Comparison of ENCODE assay signal across 25 cellular contexts in genomic region chr10:97450828-97451227, GRCh38. TPM values are rescaled to one million over a fixed set of nuclear protein-coding genes. Genes with fewer than 3 reads are reported as not detected.
DNase-seq lines count a peak whose midpoint lies in the region; ATAC-seq, FAIRE-seq and TF ChIP-seq lines count a peak whose summit lies in the region.
"Had no signal": no experiment of that assay in that cellular context is flagged by ENCODE, and none has a peak within 500 bp of the region (broad histone marks: within the 10 kb centered on the region; RNA-seq: fewer than 3 reads in every experiment).

No MANE protein-coding gene starts in this region.

- no peaks in the 10 kb centered on the region for H3K27me3 Mint-ChIP-seq in activated naive CD4-positive, alpha-beta T cell treated with anti-CD3 and anti-CD28 coated beads, Interleukin-2, amount 50 U/mL, for 24 hours
- no peaks in the 10 kb centered on the region for H3K27me3 Mint-ChIP-seq in activated naive CD4-positive, alpha-beta T cell treated with anti-CD3 and anti-CD28 coated beads, Interleukin-2, amount 10 ng/mL, durations not matched to agents 7 days and 5 days
- H3K27me3 Mint-ChIP-seq: stimulated activated naive CD8-positive, alpha-beta T cell treated with anti-CD3 and anti-CD28 coated beads, Interleukin-15, Interleukin-2, amounts not matched to agents 100 ng/mL and 50 ng/mL, for 24 hours had no signal

- POLR2A ChIA-PET in endothelial cell of umbilical vein (lab: Charles Lee), result no interaction called here

- peaks cover 79% of the 10 kb centered on the region for H3K4me1 Mint-ChIP-seq in activated naive CD4-positive, alpha-beta T cell treated with anti-CD3 and anti-CD28 coated beads, Interleukin-2, amount 50 U/mL, for 24 hours
- H3K4me1 Mint-ChIP-seq in activated naive CD4-positive, alpha-beta T cell treated with anti-CD3 and anti-CD28 coated beads, Interleukin-2, amount 10 ng/mL, durations not matched to agents 7 days and 5 days, result peaks cover 48% of the 10 kb centered on the region

- no TSS peak for BruUV-seq in endothelial cell of umbilical vein (replicated peaks; lab: Mats Ljungman, UMichigan)

- ATAC-seq in RWPE2 (ENCODE audit: low read depth) (no peak), HG02642 (IDR thresholded peaks at IDR 0.05; ENCODE audit: poor library complexity, unreplicated experiment) (no peak)
- ATAC-seq: GM12878, mucosa of descending colon had no signal

- H3K9me3 Mint-ChIP-seq in activated naive CD4-positive, alpha-beta T cell treated with anti-CD3 and anti-CD28 coated beads, Interleukin-2, amount 50 U/mL, for 24 hours, result no peaks in the 10 kb centered on the region
- H3K9me3 Mint-ChIP-seq in activated naive CD4-positive, alpha-beta T cell treated with anti-CD3 and anti-CD28 coated beads, Interleukin-2, amount 10 ng/mL, durations not matched to agents 7 days and 5 days, result no peaks in the 10 kb centered on the region
- H3K9me3 Mint-ChIP-seq: GM23338; stimulated activated naive CD8-positive, alpha-beta T cell treated with anti-CD3 and anti-CD28 coated beads, Interleukin-15, Interleukin-2, amounts not matched to agents 100 ng/mL and 50 ng/mL, for 24 hours had no signal

- H3K27ac Mint-ChIP-seq in activated naive CD4-positive, alpha-beta T cell treated with anti-CD3 and anti-CD28 coated beads, Interleukin-2, amount 50 U/mL, for 24 hours, result peak overlapping the region; percentile 30
- H3K27ac Mint-ChIP-seq in activated naive CD4-positive, alpha-beta T cell treated with anti-CD3 and anti-CD28 coated beads, Interleukin-2, amount 10 ng/mL, durations not matched to agents 7 days and 5 days, result no peak overlapping the region
- H3K27ac Mint-ChIP-seq: GM23338; stimulated activated naive CD8-positive, alpha-beta T cell treated with anti-CD3 and anti-CD28 coated beads, Interleukin-15, Interleukin-2, amounts not matched to agents 100 ng/mL and 50 ng/mL, for 24 hours had no signal

- H3K27ac ChIP-seq in RWPE2 (ENCODE audit: poor library complexity, severe bottlenecking), result peak overlapping the region; percentile 14
- no peak overlapping the region for H3K27ac ChIP-seq in endothelial cell of umbilical vein (ENCODE audit: insufficient read depth, low read depth, low read length)
- no peak overlapping the region for H3K27ac ChIP-seq in osteoblast (ENCODE audit: low read depth, low read length)
- H3K27ac ChIP-seq: C4-2B, tibial nerve had no signal

- H2AFZ ChIP-seq in endothelial cell of umbilical vein (ENCODE audit: low read depth, low read length) (no peak overlapping the region), osteoblast (ENCODE audit: low read length) (no peak overlapping the region)
- H2AFZ ChIP-seq: GM23338 had no signal

- H3K27me3 ChIP-seq in RWPE2 (ENCODE audit: insufficient read depth, poor library complexity, severe bottlenecking) (no peaks in the 10 kb centered on the region), endothelial cell of umbilical vein (ENCODE audit: control insufficient read depth in 2 of 2, insufficient read depth in 2 of 2, low read length in 2 of 2) (no peaks in the 10 kb centered on the region), osteoblast (ENCODE audit: insufficient read depth, low read length) (no peaks in the 10 kb centered on the region)
- H3K27me3 ChIP-seq: esophagus squamous epithelium, tibial nerve had no signal

- H3K4me1 ChIP-seq in RWPE2 (ENCODE audit: insufficient read depth, poor library complexity, severe bottlenecking) (peaks cover 14% of the 10 kb centered on the region), endothelial cell of umbilical vein (ENCODE audit: control insufficient read depth, extremely low read depth, insufficient read depth, low read length) (peaks cover 16% of the 10 kb centered on the region), osteoblast (ENCODE audit: insufficient read depth, low read length) (peaks cover 13% of the 10 kb centered on the region)

- H3K79me2 ChIP-seq in endothelial cell of umbilical vein (ENCODE audit: control insufficient read depth, insufficient read depth, low read length), result peaks cover 47% of the 10 kb centered on the region
- peaks cover 90% of the 10 kb centered on the region for H3K79me2 ChIP-seq in osteoblast (ENCODE audit: insufficient read depth, low read length)

- H3K4me2 ChIP-seq in endothelial cell of umbilical vein (ENCODE audit: insufficient read depth, low read length) (no peak overlapping the region), osteoblast (ENCODE audit: insufficient read depth, low read length) (no peak overlapping the region)
- H3K4me2 ChIP-seq: GM23338 had no signal

- H4K20me1 ChIP-seq in endothelial cell of umbilical vein (replicated peaks; ENCODE audit: control insufficient read depth, extremely low read depth, insufficient read depth, low read length), result no peaks in the 10 kb centered on the region
- peaks cover 52% of the 10 kb centered on the region for H4K20me1 ChIP-seq in osteoblast (ENCODE audit: insufficient read depth, low read length)

- H3K36me3 ChIP-seq in RWPE2 (ENCODE audit: low read depth) (peaks cover 57% of the 10 kb centered on the region), endothelial cell of umbilical vein (ENCODE audit: control insufficient read depth in 2 of 2, extremely low read depth in 1 of 2, insufficient read depth in 2 of 2, low read length in 2 of 2) (peaks cover 9 to 17% of the 10 kb centered on the region in 2 experiments), osteoblast (ENCODE audit: insufficient read depth, low read length) (peaks cover 28% of the 10 kb centered on the region)

- TF ChIP-seq POLR2A in endothelial cell of umbilical vein (IDR thresholded peaks at IDR 0.05; ENCODE audit: low read depth, low read length) (no peak), lower leg skin (IDR thresholded peaks at IDR 0.05) (no peak)

- H3K4me3 ChIP-seq in RWPE2 (ENCODE audit: severe bottlenecking) (no peak overlapping the region), endothelial cell of umbilical vein (replicated peaks in 1 of 3; ENCODE audit: insufficient read depth in 1 of 3, low read depth in 1 of 3, low read length in 3 of 3) (no peak overlapping the region), osteoblast (ENCODE audit: insufficient read depth, low read length) (no peak overlapping the region), lower leg skin (ENCODE audit: low read depth, poor library complexity, severe bottlenecking) (no peak overlapping the region)
- H3K4me3 ChIP-seq: esophagus squamous epithelium, GM12878, GM23338, mucosa of descending colon, skin epidermis, tibial nerve had no signal

- H3K9me3 ChIP-seq in RWPE2 (ENCODE audit: severe bottlenecking) (no peaks in the 10 kb centered on the region), endothelial cell of umbilical vein (replicated peaks; ENCODE audit: control insufficient read depth, insufficient read depth, low read length) (no peaks in the 10 kb centered on the region), osteoblast (ENCODE audit: low read depth, low read length) (no peaks in the 10 kb centered on the region)
- H3K9me3 ChIP-seq: esophagus squamous epithelium, mucosa of descending colon, tibial nerve had no signal

- no peak overlapping the region for H3K9ac ChIP-seq in endothelial cell of umbilical vein (replicated peaks; ENCODE audit: extremely low read depth, insufficient read depth, low read length)

- peaks cover 8% of the 10 kb centered on the region for H3K36me3 Mint-ChIP-seq in activated naive CD4-positive, alpha-beta T cell treated with anti-CD3 and anti-CD28 coated beads, Interleukin-2, amount 50 U/mL, for 24 hours
- peaks cover 24% of the 10 kb centered on the region for H3K36me3 Mint-ChIP-seq in activated naive CD4-positive, alpha-beta T cell treated with anti-CD3 and anti-CD28 coated beads, Interleukin-2, amount 10 ng/mL, durations not matched to agents 7 days and 5 days

- H3K9me1 ChIP-seq in endothelial cell of umbilical vein (replicated peaks; ENCODE audit: control insufficient read depth, extremely low read depth, insufficient read depth, low read length), result no peaks in the 10 kb centered on the region

- WGBS in lower leg skin, 2 donors, result 56 to 61% methylated on average over 2 of the region's 2 CpGs

- TF ChIP-seq CTCF in RWPE2 (IDR thresholded peaks at IDR 0.05; ENCODE audit: poor library complexity, severe bottlenecking) (no peak), endothelial cell of umbilical vein (IDR thresholded peaks at IDR 0.05; ENCODE audit: extremely low read depth in 1 of 2, insufficient read depth in 1 of 2, low read depth in 1 of 2, low read length in 2 of 2) (no peak), osteoblast (IDR thresholded peaks at IDR 0.05; ENCODE audit: extremely low read depth, low read depth, low read length) (no peak), lower leg skin (IDR thresholded peaks at IDR 0.05) (no peak)

- dilution Hi-C loops in endothelial cell of umbilical vein (cut with MboI; ENCODE audit: extremely low pct_ligation_motif_present, low sequenced_read_pairs), result no loop called here

- no peak overlapping the region for H3K4me3 Mint-ChIP-seq in activated naive CD4-positive, alpha-beta T cell treated with anti-CD3 and anti-CD28 coated beads, Interleukin-2, amount 50 U/mL, for 24 hours
- H3K4me3 Mint-ChIP-seq in activated naive CD4-positive, alpha-beta T cell treated with anti-CD3 and anti-CD28 coated beads, Interleukin-2, amount 10 ng/mL, durations not matched to agents 7 days and 5 days, result no peak overlapping the region
- H3K4me3 Mint-ChIP-seq: GM23338; stimulated activated naive CD8-positive, alpha-beta T cell treated with anti-CD3 and anti-CD28 coated beads, Interleukin-15, Interleukin-2, amounts not matched to agents 100 ng/mL and 50 ng/mL, for 24 hours had no signal

- CTCF ChIA-PET in activated naive CD4-positive, alpha-beta T cell treated with anti-CD3 and anti-CD28 coated beads, Interleukin-2, amount 10 ng/mL, durations not matched to agents 7 days and 5 days (lab: Charles Lee), result interaction anchor here (1.1 kb wide), 1 partner anchor 13 kb away, joined by 3 read pairs; no protein-coding TSS in a partner anchor
- CTCF ChIA-PET in endothelial cell of umbilical vein (lab: Charles Lee), result interaction anchor here (1.7 kb wide), 1 partner anchor 11 kb away, joined by 4 read pairs; no protein-coding TSS in a partner anchor

- no peak for DNase-seq in activated naive CD4-positive, alpha-beta T cell treated with anti-CD3 and anti-CD28 coated beads, Interleukin-2, amount 10 ng/mL, durations not matched to agents 7 days and 5 days
- no peak for DNase-seq in RWPE2 (ENCODE audit: low spot score)
- no peak for DNase-seq in endothelial cell of umbilical vein (ENCODE audit: low read depth, low spot score)
- DNase-seq in osteoblast (ENCODE audit: insufficient read length, low spot score, missing footprints), result peak; percentile 71
- DNase-seq in lower leg skin (ENCODE audit: low spot score in 2 of 2), result no peak
- DNase-seq in amygdala (lab: John Stamatoyannopoulos, UW), result no peak
- DNase-seq: activated T-cell treated with anti-CD3 and anti-CD28 coated beads, Interleukin-2, amount 50 U/mL, for 48 hours; caudate nucleus; esophagus squamous epithelium; kidney glomerular epithelial cell; mucosa of descending colon; NCI-H1694; NCI-H2227 treated with DMSO at 0.1 percent for 48 hours; NCI-H774; Right ventricle myocardium superior; T-helper 1 cell had no signal

- intact Hi-C loops in endothelial cell of umbilical vein (cut with micrococcal nuclease) (no loop called here), lower leg skin (cut with DNase I; ENCODE audit: low total_unique reads) (no loop called here)

- FAIRE-seq in endothelial cell of umbilical vein (lab: Jason Lieb, UNC), result peak; percentile 49
- FAIRE-seq: GM12878, GM19239 had no signal

RNA-seq across cellular contexts. Expression of gene ZDHHC16, which starts 4.9 kb away (rescaled TPM):
- total RNA-seq in endothelial cell of umbilical vein, result 52.0 and 53.2 TPM in 2 replicates
- 125 and 141 TPM in 2 replicates for polyA plus RNA-seq in endothelial cell of umbilical vein
- polyA plus RNA-seq in endothelial cell of umbilical vein (2011; cell fraction: cytosol; rRNA removed), result 68.6 and 70.6 TPM in 2 replicates
- polyA plus RNA-seq in endothelial cell of umbilical vein (2011; cell fraction: nucleus; rRNA removed), result 68.5 and 71.9 TPM in 2 replicates
- polyA plus RNA-seq in endothelial cell of umbilical vein (2012), result 45.3 and 45.4 TPM in 2 replicates
- 120 and 142 TPM in 2 replicates for polyA minus RNA-seq in endothelial cell of umbilical vein
- 52.4 TPM for polyA minus RNA-seq in endothelial cell of umbilical vein (2011; cell fraction: cytosol; rRNA and poly(A)+ RNA removed)
- polyA minus RNA-seq in endothelial cell of umbilical vein (2011; cell fraction: nucleus; rRNA and poly(A)+ RNA removed), result 34.2 and 41.0 TPM in 2 replicates
- 39.8 and 45.1 TPM in 2 replicates for total RNA-seq in osteoblast
- total RNA-seq in lower leg skin, result 10 to 100 TPM; 12.1 to 21.8 (median 16.1) TPM

RNA-seq across cellular contexts. Expression of gene EXOSC1, which starts 5.0 kb away (rescaled TPM):
- total RNA-seq in endothelial cell of umbilical vein (43.6 and 50.7 TPM in 2 replicates), osteoblast (40.2 and 47.4 TPM in 2 replicates), lower leg skin (10 to 100 TPM; 13.9 to 33.0 (median 26.2) TPM)
- 47.6 and 52.9 TPM in 2 replicates for polyA plus RNA-seq in endothelial cell of umbilical vein
- 65.1 and 71.5 TPM in 2 replicates for polyA plus RNA-seq in endothelial cell of umbilical vein (2011; cell fraction: cytosol; rRNA removed)
- 32.8 and 36.5 TPM in 2 replicates for polyA plus RNA-seq in endothelial cell of umbilical vein (2011; cell fraction: nucleus; rRNA removed)
- polyA plus RNA-seq in endothelial cell of umbilical vein (2012), result 53.4 and 74.3 TPM in 2 replicates
- polyA minus RNA-seq in endothelial cell of umbilical vein, result 22.0 and 29.5 TPM in 2 replicates
- polyA minus RNA-seq in endothelial cell of umbilical vein (2011; cell fraction: cytosol; rRNA and poly(A)+ RNA removed), result 34.4 TPM
- 11.1 and 17.5 TPM in 2 replicates for polyA minus RNA-seq in endothelial cell of umbilical vein (2011; cell fraction: nucleus; rRNA and poly(A)+ RNA removed)

RNA-seq across cellular contexts. Expression of gene PGAM1, which starts 24.8 kb away (rescaled TPM):
- total RNA-seq in endothelial cell of umbilical vein, result 357 and 375 TPM in 2 replicates
- 372 and 375 TPM in 2 replicates for polyA plus RNA-seq in endothelial cell of umbilical vein
- 404 and 435 TPM in 2 replicates for polyA plus RNA-seq in endothelial cell of umbilical vein (2011; cell fraction: cytosol; rRNA removed)
- 176 and 177 TPM in 2 replicates for polyA plus RNA-seq in endothelial cell of umbilical vein (2011; cell fraction: nucleus; rRNA removed)
- polyA plus RNA-seq in endothelial cell of umbilical vein (2012), result 424 and 476 TPM in 2 replicates
- polyA minus RNA-seq in endothelial cell of umbilical vein, result 299 and 337 TPM in 2 replicates
- 244 TPM for polyA minus RNA-seq in endothelial cell of umbilical vein (2011; cell fraction: cytosol; rRNA and poly(A)+ RNA removed)
- polyA minus RNA-seq in endothelial cell of umbilical vein (2011; cell fraction: nucleus; rRNA and poly(A)+ RNA removed), result 55.8 and 60.8 TPM in 2 replicates
- total RNA-seq in osteoblast, result 256 and 330 TPM in 2 replicates
- 100 to 1,000 TPM; 151 to 289 (median 240) TPM for total RNA-seq in lower leg skin

RNA-seq across cellular contexts. Expression of gene MMS19, which starts 47.4 kb away (rescaled TPM):
- total RNA-seq in endothelial cell of umbilical vein (80.9 and 95.2 TPM in 2 replicates), osteoblast (60.4 and 63.0 TPM in 2 replicates), lower leg skin (100 to 1,000 TPM; 103 to 142 (median 115) TPM)
- 123 and 135 TPM in 2 replicates for polyA plus RNA-seq in endothelial cell of umbilical vein
- 77.1 and 82.2 TPM in 2 replicates for polyA plus RNA-seq in endothelial cell of umbilical vein (2011; cell fraction: cytosol; rRNA removed)
- 284 and 338 TPM in 2 replicates for polyA plus RNA-seq in endothelial cell of umbilical vein (2011; cell fraction: nucleus; rRNA removed)
- polyA plus RNA-seq in endothelial cell of umbilical vein (2012), result 68.3 and 74.8 TPM in 2 replicates
- polyA minus RNA-seq in endothelial cell of umbilical vein, result 155 and 161 TPM in 2 replicates
- polyA minus RNA-seq in endothelial cell of umbilical vein (2011; cell fraction: cytosol; rRNA and poly(A)+ RNA removed), result 55.2 TPM
- 90.5 and 121 TPM in 2 replicates for polyA minus RNA-seq in endothelial cell of umbilical vein (2011; cell fraction: nucleus; rRNA and poly(A)+ RNA removed)

RNA-seq across cellular contexts. Expression of gene UBTD1, which starts 47.9 kb away (rescaled TPM):
- total RNA-seq in endothelial cell of umbilical vein (42.6 and 44.1 TPM in 2 replicates), osteoblast (29.0 and 32.7 TPM in 2 replicates), lower leg skin (10 to 100 TPM; 42.7 to 60.6 (median 59.6) TPM)
- 63.7 and 89.3 TPM in 2 replicates for polyA plus RNA-seq in endothelial cell of umbilical vein
- polyA plus RNA-seq in endothelial cell of umbilical vein (2011; cell fraction: cytosol; rRNA removed), result 49.2 and 66.4 TPM in 2 replicates
- polyA plus RNA-seq in endothelial cell of umbilical vein (2011; cell fraction: nucleus; rRNA removed), result 18.1 and 22.7 TPM in 2 replicates
- polyA plus RNA-seq in endothelial cell of umbilical vein (2012), result 24.5 and 41.0 TPM in 2 replicates
- 14.8 and 20.9 TPM in 2 replicates for polyA minus RNA-seq in endothelial cell of umbilical vein
- 3.6 TPM for polyA minus RNA-seq in endothelial cell of umbilical vein (2011; cell fraction: cytosol; rRNA and poly(A)+ RNA removed)
- polyA minus RNA-seq in endothelial cell of umbilical vein (2011; cell fraction: nucleus; rRNA and poly(A)+ RNA removed), result 5.1 and 10.4 TPM in 2 replicates
